Comparison of ENCODE assay signal across 9 cellular contexts in the genomic region with DNA sequence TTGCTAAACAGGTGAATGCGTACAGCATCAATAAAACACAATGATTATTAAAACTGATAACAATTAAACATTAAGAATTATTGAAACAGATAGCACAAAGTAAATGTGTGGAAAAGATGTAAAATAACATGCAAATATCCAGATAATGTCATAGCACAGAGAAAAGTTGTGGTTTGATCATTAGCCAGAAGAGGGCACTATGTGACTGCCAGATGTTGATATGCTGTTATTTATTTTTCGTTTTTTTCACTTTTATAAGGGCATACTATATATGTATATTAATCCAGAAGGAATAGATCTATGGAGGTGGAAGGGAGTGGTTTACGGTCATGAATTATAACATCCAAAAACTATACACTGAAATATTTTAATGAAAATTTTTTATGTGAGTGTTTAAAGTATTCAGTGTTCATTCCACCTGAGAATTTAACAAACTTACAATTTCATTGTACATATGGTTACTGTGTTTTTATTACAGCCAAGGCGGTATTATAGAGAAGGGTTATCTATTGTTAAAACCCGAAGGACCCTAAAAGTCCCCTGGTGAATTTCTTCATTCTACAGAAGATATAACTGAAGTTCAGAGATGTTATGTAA.
A peak's percentile ranks its signal among the peaks of the same experiment; 100 is the strongest.
DNase-seq lines count a peak whose midpoint lies in the region; ATAC-seq and TF ChIP-seq lines count a peak whose summit lies in the region.
"Had no signal": no experiment of that assay in that cellular context is flagged by ENCODE, and none has a peak within 500 bp of the region (broad histone marks: within the 10 kb centered on the region; RNA-seq: fewer than 3 reads in every experiment).

No MANE protein-coding gene starts in this region.

- TF ChIP-seq CTCF in heart left ventricle (IDR thresholded peaks at IDR 0.05): peak; percentile 37 to 75 (median 61)

- H3K4me3 Mint-ChIP-seq in activated naive CD8-positive, alpha-beta T cell treated with anti-CD3 and anti-CD28 coated beads for 36 hours: no peak overlapping the region
- H3K4me3 Mint-ChIP-seq: stimulated activated naive CD8-positive, alpha-beta T cell treated with anti-CD3 and anti-CD28 coated beads, Interleukin-15, Interleukin-2, amounts not matched to agents 100 ng/mL and 50 ng/mL, for 24 hours had no signal

- H3K9me3 ChIP-seq in heart left ventricle (no peaks in the 10 kb centered on the region), adipocyte (ENCODE audit: control insufficient read depth, low read length) (no peaks in the 10 kb centered on the region)

- ATAC-seq in heart left ventricle (no peak), HG03565 (IDR thresholded peaks at IDR 0.05; ENCODE audit: unreplicated experiment) (no peak)

- peaks cover 17% of the 10 kb centered on the region for H3K27me3 Mint-ChIP-seq in activated naive CD8-positive, alpha-beta T cell treated with anti-CD3 and anti-CD28 coated beads for 36 hours

- H3K4me3 ChIP-seq in heart left ventricle: no peak overlapping the region
- H3K4me3 ChIP-seq in Jurkat, Clone E6-1 (ENCODE audit: low read length): no peak overlapping the region
- H3K4me3 ChIP-seq in adipocyte (ENCODE audit: low read length): no peak overlapping the region

- no peak overlapping the region for H3K9ac ChIP-seq in adipocyte (ENCODE audit: low read length)

- intact Hi-C loops in heart left ventricle (cut with DNase I) (loop anchor here (2.0 to 10.0 kb wide), 12 partner anchors 268 to 622 kb away; partner anchors contain the start of gene CAMK2D (in 1 of the 10)), cardiac septum (cut with DNase I) (loop anchor here (5.0 to 10.0 kb wide), 5 partner anchors 271 to 992 kb away; no protein-coding TSS in a partner anchor)

- no peaks in the 10 kb centered on the region for H3K9me3 Mint-ChIP-seq in activated naive CD8-positive, alpha-beta T cell treated with anti-CD3 and anti-CD28 coated beads for 36 hours
- H3K9me3 Mint-ChIP-seq: stimulated activated naive CD8-positive, alpha-beta T cell treated with anti-CD3 and anti-CD28 coated beads, Interleukin-15, Interleukin-2, amounts not matched to agents 100 ng/mL and 50 ng/mL, for 24 hours had no signal

- H3K36me3 Mint-ChIP-seq in activated naive CD8-positive, alpha-beta T cell treated with anti-CD3 and anti-CD28 coated beads for 36 hours: no peaks in the 10 kb centered on the region

- H3K27ac Mint-ChIP-seq in activated naive CD8-positive, alpha-beta T cell treated with anti-CD3 and anti-CD28 coated beads for 36 hours: no peak overlapping the region
- H3K27ac Mint-ChIP-seq: stimulated activated naive CD8-positive, alpha-beta T cell treated with anti-CD3 and anti-CD28 coated beads, Interleukin-15, Interleukin-2, amounts not matched to agents 100 ng/mL and 50 ng/mL, for 24 hours had no signal

- H3K4me1 ChIP-seq in heart left ventricle: no peaks in the 10 kb centered on the region
- H3K4me1 ChIP-seq in adipocyte (ENCODE audit: control insufficient read depth, insufficient read depth, low read length): peaks cover 15% of the 10 kb centered on the region

- no peak for TF ChIP-seq POLR2A in heart left ventricle (IDR thresholded peaks at IDR 0.05)

- H3K27ac ChIP-seq in heart left ventricle: no peak overlapping the region

- H3K36me3 ChIP-seq in heart left ventricle (no peaks in the 10 kb centered on the region), adipocyte (ENCODE audit: control insufficient read depth, insufficient read depth, low read length, severe bottlenecking) (no peaks in the 10 kb centered on the region)

- 27 to 36% (median 28%) methylated on average over 5 of the region's 5 CpGs for WGBS in heart left ventricle, 4 donors

- DNase-seq in heart left ventricle: no peak
- no peak for DNase-seq in cardiac septum (ENCODE audit: low spot score)
- peak; percentile 24 for DNase-seq in Jurkat, Clone E6-1 (ENCODE audit: low read depth, low spot score)
- DNase-seq in adipocyte (ENCODE audit: low read depth): peak; percentile 68
- peak; percentile 44 for DNase-seq in kidney tubule cell (ENCODE audit: low spot score)
- DNase-seq in HK-2 (ENCODE audit: unreplicated experiment): no peak
- no peak for DNase-seq in activated naive CD8-positive, alpha-beta T cell treated with anti-CD3 and anti-CD28 coated beads for 36 hours

- H3K27me3 ChIP-seq in heart left ventricle: peaks cover 0 to 9% (median 0%) of the 10 kb centered on the region in 9 donors
- H3K27me3 ChIP-seq in adipocyte (replicated peaks; ENCODE audit: control insufficient read depth, insufficient read depth, low read length): peaks cover 4% of the 10 kb centered on the region

- no peaks in the 10 kb centered on the region for H3K4me1 Mint-ChIP-seq in activated naive CD8-positive, alpha-beta T cell treated with anti-CD3 and anti-CD28 coated beads for 36 hours

Comparison
In these comparisons a context has a peak if more than half of its experiments do, and no peak if none do; other contexts are left out.
1. DNase-seq: peak in Jurkat, Clone E6-1 (single experiment), adipocyte (single experiment) and kidney tubule cell (single experiment); none in heart left ventricle (0 of 5), cardiac septum (single experiment), HK-2 (single experiment) and activated naive CD8-positive, alpha-beta T cell treated with anti-CD3 and anti-CD28 coated beads for 36 hours (single experiment).